ENCODE assay signal across 11 cellular contexts in the genomic region with DNA sequence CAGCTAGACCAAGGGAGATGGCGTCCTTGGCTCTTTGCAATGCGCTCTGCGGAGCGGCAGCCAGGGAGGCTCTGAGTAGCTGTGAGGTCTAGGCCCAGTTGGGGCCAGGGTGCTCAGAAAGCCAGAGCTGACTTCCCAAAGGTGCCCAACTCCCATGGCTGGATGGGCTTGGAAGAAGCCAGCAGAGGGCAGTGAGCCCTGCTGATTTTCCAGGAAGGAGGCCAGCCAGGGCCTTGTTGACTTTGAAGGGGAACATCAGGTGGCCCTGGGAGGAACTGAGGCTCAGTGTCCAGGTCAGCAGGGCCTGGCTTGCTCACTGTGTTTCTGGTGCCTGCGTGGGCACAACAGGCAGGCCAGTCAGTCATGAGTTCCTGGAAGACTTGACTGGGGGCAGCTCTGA. TPM values are rescaled to one million over a fixed set of nuclear protein-coding genes. Genes with fewer than 3 reads are reported as not detected.
DNase-seq lines count a peak whose midpoint lies in the region; ATAC-seq and TF ChIP-seq lines count a peak whose summit lies in the region.
"Had no signal": no experiment of that assay in that cellular context is flagged by ENCODE, and none has a peak within 500 bp of the region (broad histone marks: within the 10 kb centered on the region; RNA-seq: fewer than 3 reads in every experiment).

No MANE protein-coding gene starts in this region.

- ATAC-seq in HG03108 (IDR thresholded peaks at IDR 0.05; ENCODE audit: unreplicated experiment) (no peak), GM18502 (IDR thresholded peaks at IDR 0.05; ENCODE audit: poor library complexity, unreplicated experiment) (no peak), GM19397 (IDR thresholded peaks at IDR 0.05; ENCODE audit: unreplicated experiment) (no peak)

- H3K36me3 Mint-ChIP-seq in endodermal cell (ENCODE audit: low read depth), result no peaks in the 10 kb centered on the region

- no peaks in the 10 kb centered on the region for H3K9me3 Mint-ChIP-seq in endodermal cell
- H3K9me3 Mint-ChIP-seq: activated T-helper 1 cell treated with anti-CD3 and anti-CD28 coated beads, Interleukin-12 subunit alpha, Interleukin-12 subunit beta, Interleukin-2, Interleukin-4 antibody, amounts not matched to agents 30 ng/mL and 10 ng/mL and 1 ng/mL, durations not matched to agents 14 hours and 24 hours and 36 hours had no signal

- H3K27me3 ChIP-seq in endodermal cell (ENCODE audit: control insufficient read depth, insufficient read depth, low read length, poor library complexity, severe bottlenecking), result no peaks in the 10 kb centered on the region

- TF ChIP-seq CTCF in LNCaP clone FGC (IDR thresholded peaks at IDR 0.05; ENCODE audit: control insufficient read depth, extremely low read depth, insufficient read depth) (peak; percentile 32; the same call in 1 of the 2 replicates), endodermal cell (conservative IDR thresholded peaks at IDR 0.05) (peak; percentile 73)

- no peaks in the 10 kb centered on the region for H3K36me3 ChIP-seq in endodermal cell (ENCODE audit: control insufficient read depth, insufficient read depth, low read length)
- H3K36me3 ChIP-seq: HAP-1 had no signal

- no peak overlapping the region for H3K9ac ChIP-seq in endodermal cell (ENCODE audit: extremely low read depth, low read length, poor library complexity, severe bottlenecking)

- no peaks in the 10 kb centered on the region for H3K9me3 ChIP-seq in endodermal cell (ENCODE audit: control insufficient read depth, low read length)
- H3K9me3 ChIP-seq: HAP-1 had no signal

- H3K27me3 Mint-ChIP-seq in endodermal cell (ENCODE audit: insufficient read depth), result peaks cover 9% of the 10 kb centered on the region

- H3K4me3 ChIP-seq in LNCaP clone FGC (ENCODE audit: low read depth, low read length), result no peak overlapping the region
- H3K4me3 ChIP-seq in endodermal cell (ENCODE audit: low read length), result no peak overlapping the region
- H3K4me3 ChIP-seq: HAP-1 had no signal

- peaks cover 20% of the 10 kb centered on the region for H3K4me1 Mint-ChIP-seq in endodermal cell

- H3K4me1 ChIP-seq in endodermal cell (ENCODE audit: control insufficient read depth, insufficient read depth, low read length), result peaks cover 6% of the 10 kb centered on the region

- H3K4me3 Mint-ChIP-seq in endodermal cell, result no peak overlapping the region
- H3K4me3 Mint-ChIP-seq: activated T-helper 1 cell treated with anti-CD3 and anti-CD28 coated beads, Interleukin-12 subunit alpha, Interleukin-12 subunit beta, Interleukin-2, Interleukin-4 antibody, amounts not matched to agents 30 ng/mL and 10 ng/mL and 1 ng/mL, durations not matched to agents 14 hours and 24 hours and 36 hours had no signal

- H3K27ac ChIP-seq in endodermal cell (ENCODE audit: low read depth, low read length), result no peak overlapping the region

- peak; percentile 23 for DNase-seq in CD1c-positive myeloid dendritic cell (ENCODE audit: extremely low spot score)
- peak; percentile 14 for DNase-seq in LNCaP clone FGC (ENCODE audit: low read depth)
- peak; percentile 79 for DNase-seq in endodermal cell
- peak; percentile 83 for DNase-seq in myocyte (ENCODE audit: low read depth)
- no peak for DNase-seq in OCI-M2 (lab: John Stamatoyannopoulos, UW; ENCODE audit: unreplicated experiment)

- WGBS in endodermal cell (ENCODE audit: insufficient coverage in 1 of 2, insufficient read length in 1 of 2), 2 experiments, result 92 to 97% methylated on average over 4 to 5 of the region's 5 CpGs

- H3K27ac Mint-ChIP-seq in endodermal cell, result no peak overlapping the region
- H3K27ac Mint-ChIP-seq: activated T-helper 1 cell treated with anti-CD3 and anti-CD28 coated beads, Interleukin-12 subunit alpha, Interleukin-12 subunit beta, Interleukin-2, Interleukin-4 antibody, amounts not matched to agents 30 ng/mL and 10 ng/mL and 1 ng/mL, durations not matched to agents 14 hours and 24 hours and 36 hours had no signal

RNA-seq across cellular contexts. Expression of a gene that starts 27.1 kb away (rescaled TPM):
- total RNA-seq in endodermal cell (not detected), myocyte (not detected in 2 replicates)
- not detected for polyA plus RNA-seq in endodermal cell (2013, experiment 1 of 2)
- not detected for polyA plus RNA-seq in endodermal cell (2013, experiment 2 of 2)
- not detected for polyA plus RNA-seq in myocyte (2012)
- total RNA-seq: activated T-helper 1 cell treated with anti-CD3 and anti-CD28 coated beads, Interleukin-12 subunit alpha, Interleukin-12 subunit beta, Interleukin-2, Interleukin-4 antibody, amounts not matched to agents 30 ng/mL and 10 ng/mL and 1 ng/mL, durations not matched to agents 14 hours and 24 hours and 36 hours; HT1080 had no signal
